ENCODE assay signal across 8 cellular contexts in genomic region chr1:156601122-156601830, GRCh38. TPM values are rescaled to one million over a fixed set of nuclear protein-coding genes. Genes with fewer than 3 reads are reported as not detected.
A peak's percentile ranks its signal among the peaks of the same experiment; 100 is the strongest.
DNase-seq lines count a peak whose midpoint lies in the region; ATAC-seq and TF ChIP-seq lines count a peak whose summit lies in the region.

Gene GPATCH4, minus strand, starts transcription at chr1:156601479.

- H3K27ac ChIP-seq in liver (ENCODE audit: low read depth in 1 of 2, low read length in 2 of 2), result peak within 1 kb of the TSS; percentile 42 to 54

- no peaks in the 10 kb centered on the region for H3K27me3 ChIP-seq in liver (ENCODE audit: control insufficient read depth in 4 of 4, insufficient read depth in 4 of 4, low read length in 3 of 4)

- H3K9ac ChIP-seq in liver (ENCODE audit: low read depth in 1 of 2, low read length in 2 of 2), result peak within 1 kb of the TSS; percentile 21 to 77

- under 1% methylated on average over 35 of the region's 35 CpGs for WGBS in liver

- TF ChIP-seq RAD21 in liver (IDR thresholded peaks at IDR 0.05), result peak in 1 of 2 donors; percentile 36

- H3K4me1 ChIP-seq in liver (ENCODE audit: control insufficient read depth in 4 of 4, insufficient read depth in 4 of 4, low read length in 3 of 4), result peaks cover 5 to 16% (median 11%) of the 10 kb centered on the region in 4 donors

- TF ChIP-seq CTCF in GM12865 (IDR thresholded peaks at IDR 0.05; ENCODE audit: insufficient read depth, low read depth, low read length, missing control alignments) (no peak), liver (IDR thresholded peaks at IDR 0.05; ENCODE audit: low read depth, low read length, missing input control) (no peak)

- DNase-seq in GM12865 (ENCODE audit: low read depth) (peak; percentile 91), NCI-H748 treated with DMSO at 0.1 percent for 48 hours (lab: John Stamatoyannopoulos, UW) (peak; percentile 72), dermis microvascular lymphatic vessel endothelial cell (ENCODE audit: low read depth in 2 of 2) (peak; percentile 66 to 83)
- peak; percentile 71 to 78 for DNase-seq in activated CD4-positive, alpha-beta T cell treated with anti-CD3 and anti-CD28 coated beads, Interleukin-2, amount 50 U/mL, for 4 hours
- peak; percentile 74 for DNase-seq in stimulated activated CD4-positive, alpha-beta T cell treated with anti-CD3 and anti-CD28 coated beads, Interleukin-4, amount 100 ng/mL, for 1 hour

- H3K36me3 ChIP-seq in liver (ENCODE audit: control insufficient read depth in 4 of 4, insufficient read depth in 3 of 4, low read depth in 1 of 4, low read length in 3 of 4), result peaks cover 2 to 20% (median 6%) of the 10 kb centered on the region in 4 donors

- ATAC-seq in HG03354 (IDR thresholded peaks at IDR 0.05; ENCODE audit: poor library complexity, severe bottlenecking, unreplicated experiment), result peak; percentile 60
- ATAC-seq in GM18519 (IDR thresholded peaks at IDR 0.05; ENCODE audit: low FRiP score, unreplicated experiment), result no peak

- H3K9me3 ChIP-seq in liver (ENCODE audit: control insufficient read depth in 4 of 4, low read length in 3 of 4), result no peaks in the 10 kb centered on the region

- peak within 1 kb of the TSS; percentile 100 for H3K4me3 ChIP-seq in GM12865 (ENCODE audit: low read depth, low read length)
- H3K4me3 ChIP-seq in liver (ENCODE audit: low read depth in 1 of 3, low read length in 3 of 3), result peak within 1 kb of the TSS; percentile 65 to 80 (median 79)

TF ChIP-seq in liver, 16 proteins besides CTCF, POLR2A, EP300 and RAD21:
- TF ChIP-seq SP1 (IDR thresholded peaks at IDR 0.05) (no peak), TAF1 (conservative IDR thresholded peaks at IDR 0.05) (peak; percentile 44), EGR1 (IDR thresholded peaks at IDR 0.05; ENCODE audit: low read depth in 2 of 2) (no peak), GABPA (IDR thresholded peaks at IDR 0.05 in 1 of 2, conservative IDR thresholded peaks at IDR 0.05 in 1 of 2) (peak; percentile 63 to 87), FOXA1 (IDR thresholded peaks at IDR 0.05) (no peak), MAX (IDR thresholded peaks at IDR 0.05) (peak; percentile 99), HNF4A (conservative IDR thresholded peaks at IDR 0.05) (no peak), ZBTB33 (IDR thresholded peaks at IDR 0.05) (peak; percentile 40), JUND (IDR thresholded peaks at IDR 0.05) (no peak), FOXA2 (IDR thresholded peaks at IDR 0.05) (no peak), HNF4G (IDR thresholded peaks at IDR 0.05) (no peak), ATF3 (IDR thresholded peaks at IDR 0.05) (peak; percentile 36), REST (IDR thresholded peaks at IDR 0.05) (peak; percentile 63), NR2F2 (IDR thresholded peaks at IDR 0.05) (no peak), YY1 (IDR thresholded peaks at IDR 0.05) (peak; percentile 99), RXRA (IDR thresholded peaks at IDR 0.05) (no peak)

RNA-seq across cellular contexts. Expression of gene GPATCH4, which starts in this region (rescaled TPM):
- 12.7 and 18.1 TPM in 2 replicates for total RNA-seq in dermis microvascular lymphatic vessel endothelial cell
- 10 to 100 TPM in 1 of 2 donors, 1 to 10 TPM in 1; 7.6 to 18.7 TPM for total RNA-seq in liver
- 10 to 100 TPM; 13.8 to 23.6 TPM for polyA plus RNA-seq in liver
